In genomic region chr3:47732143-47732542, GRCh38 we compare ENCODE assay signal across 2 cellular contexts.
A peak's percentile ranks its signal among the peaks of the same experiment; 100 is the strongest.
TF ChIP-seq lines count a peak whose summit lies in the region.

No MANE protein-coding gene starts in this region.

TF ChIP-seq in HCT116, 20 proteins besides CTCF, POLR2A, EP300 and RAD21:
- TF ChIP-seq EGR1 (IDR thresholded peaks at IDR 0.05; ENCODE audit: low read depth), result no peak
- no peak for TF ChIP-seq TCF7L2 (IDR thresholded peaks at IDR 0.05; ENCODE audit: borderline replicate concordance, extremely low read depth, insufficient read depth, insufficient read length)
- no peak for TF ChIP-seq SP1 (IDR thresholded peaks at IDR 0.05; ENCODE audit: low read depth)
- TF ChIP-seq ELF1 (IDR thresholded peaks at IDR 0.05; ENCODE audit: borderline replicate concordance, low read depth), result no peak
- TF ChIP-seq ZFX (IDR thresholded peaks at IDR 0.05), result no peak
- TF ChIP-seq POLR2AphosphoS5 (IDR thresholded peaks at IDR 0.05; ENCODE audit: low read depth, low read length), result no peak
- no peak for TF ChIP-seq ZNF274 (IDR thresholded peaks at IDR 0.05; ENCODE audit: low read depth, low read length)
- no peak for TF ChIP-seq ATF3 (IDR thresholded peaks at IDR 0.05)
- TF ChIP-seq SRF (IDR thresholded peaks at IDR 0.05; ENCODE audit: low read depth), result no peak
- TF ChIP-seq JUND (IDR thresholded peaks at IDR 0.05), result no peak
- TF ChIP-seq EZH2 (IDR thresholded peaks at IDR 0.05), result no peak
- TF ChIP-seq REST (IDR thresholded peaks at IDR 0.05; ENCODE audit: low read depth), result no peak

TF ChIP-seq in GM12878, 131 proteins besides CTCF, POLR2A, EP300 and RAD21:
- TF ChIP-seq TCF12 (IDR thresholded peaks at IDR 0.05; ENCODE audit: low read depth, low read length) (no peak), POU2F2 (IDR thresholded peaks at IDR 0.05; ENCODE audit: borderline replicate concordance, low read depth, low read length) (peak; percentile 55; the same call in 1 of the 3 replicates), RAD51 (IDR thresholded peaks at IDR 0.05) (no peak), SREBF1 (IDR thresholded peaks at IDR 0.05; ENCODE audit: low read length) (no peak)
